18 cellular contexts compared by ENCODE assay signal in the genomic region with DNA sequence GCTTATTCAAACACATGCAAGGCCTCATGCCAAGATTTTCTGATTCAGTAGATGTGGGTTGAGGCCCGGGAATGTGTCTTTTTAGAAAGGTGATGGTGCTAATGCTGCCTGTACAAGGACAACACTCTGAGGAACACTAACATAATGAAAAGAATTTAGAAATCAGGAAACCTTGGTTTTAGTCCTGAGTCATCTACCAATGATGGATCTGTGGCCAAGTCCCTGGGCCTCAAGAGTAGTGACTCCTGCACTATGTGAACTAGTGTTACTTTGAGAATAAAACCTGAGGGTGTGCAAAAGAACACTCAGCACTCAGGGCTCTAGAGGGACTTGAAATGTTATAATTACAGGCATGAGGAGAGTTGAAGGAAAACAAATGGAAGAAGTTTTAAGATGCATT.
DNase-seq lines count a peak whose midpoint lies in the region; ATAC-seq and TF ChIP-seq lines count a peak whose summit lies in the region.
"Had no signal": no experiment of that assay in that cellular context is flagged by ENCODE, and none has a peak within 500 bp of the region (broad histone marks: within the 10 kb centered on the region; RNA-seq: fewer than 3 reads in every experiment).

No MANE protein-coding gene starts in this region.

- TF ChIP-seq CTCF in AG10803 (conservative IDR thresholded peaks at IDR 0.05; ENCODE audit: low read length) = no peak
- no peak for TF ChIP-seq CTCF in epithelial cell of esophagus (IDR thresholded peaks at IDR 0.05; ENCODE audit: insufficient read depth, low read depth, low read length, missing control alignments)
- no peak for TF ChIP-seq CTCF in PC-9 (conservative IDR thresholded peaks at IDR 0.05)
- TF ChIP-seq CTCF in lower leg skin (IDR thresholded peaks at IDR 0.05) = no peak

- no TSS peak for BruUV-seq in PC-9 (replicated peaks; lab: Mats Ljungman, UMichigan)

- H2AFZ ChIP-seq in PC-9 = no peak overlapping the region

- H3K27me3 ChIP-seq in adipocyte (replicated peaks; ENCODE audit: control insufficient read depth, insufficient read depth, low read length) (no peaks in the 10 kb centered on the region), PC-9 (ENCODE audit: insufficient read depth, low read depth) (peaks cover 31% of the 10 kb centered on the region)
- H3K27me3 ChIP-seq: BE2C, Peyer's patch had no signal

- no peak overlapping the region for H3K27ac ChIP-seq in PC-9
- H3K27ac ChIP-seq: Peyer's patch had no signal

- no peaks in the 10 kb centered on the region for H3F3A ChIP-seq in PC-9 (ENCODE audit: insufficient read depth, low read depth)

- ATAC-seq in left ventricle myocardium superior = no peak

- no peaks in the 10 kb centered on the region for H3K9me2 ChIP-seq in PC-9 (ENCODE audit: insufficient read depth)

- CTCF ChIA-PET in PC-9 (lab: Charles Lee) = no interaction called here

- no peaks in the 10 kb centered on the region for H3K79me2 ChIP-seq in PC-9 (ENCODE audit: low read depth)

- DNase-seq in AG10803 (ENCODE audit: low read depth) = peak; percentile 42
- peak; percentile 18 for DNase-seq in adipocyte (ENCODE audit: low read depth)
- DNase-seq in epithelial cell of esophagus (ENCODE audit: low read depth) = peak; percentile 4
- peak; percentile 66 for DNase-seq in skeletal muscle cell (ENCODE audit: low read depth)
- DNase-seq in left ventricle myocardium superior = no peak
- no peak for DNase-seq in stimulated activated CD4-positive, alpha-beta T cell treated with anti-CD3 and anti-CD28 coated beads, Interleukin-1b, Interleukin-23, amount 100 ng/mL, for 48 hours
- DNase-seq in PC-9 = no peak
- DNase-seq in lower leg skin (ENCODE audit: low spot score in 2 of 2) = no peak
- DNase-seq: BE2C, DMS53, GDM1, KBM-7, NCI-H1092 treated with DMSO at 0.1 percent for 48 hours, NCI-H146, NCI-H2029, NCI-H510A treated with DMSO at 0.1 percent for 48 hours, NCI-H748 treated with DMSO at 0.1 percent for 48 hours, Peyer's patch had no signal

- no peak for TF ChIP-seq POLR2A in lower leg skin (IDR thresholded peaks at IDR 0.05)

- H3K4me2 ChIP-seq in PC-9 = no peak overlapping the region

- H3K4me3 ChIP-seq in AG10803 (ENCODE audit: low read length) (no peak overlapping the region), adipocyte (ENCODE audit: low read length) (peak overlapping the region; percentile 10), epithelial cell of esophagus (ENCODE audit: low read length) (no peak overlapping the region), skeletal muscle cell (ENCODE audit: low read depth, low read length) (no peak overlapping the region), PC-9 (no peak overlapping the region), lower leg skin (ENCODE audit: low read depth, poor library complexity, severe bottlenecking) (no peak overlapping the region)
- H3K4me3 ChIP-seq: Peyer's patch had no signal

- WGBS in lower leg skin, 2 donors = 93 to 100% methylated on average over 1 of the region's 1 CpG

- H3K9me3 ChIP-seq in adipocyte (ENCODE audit: control insufficient read depth, low read length) (no peaks in the 10 kb centered on the region), PC-9 (ENCODE audit: insufficient read depth, low read depth) (no peaks in the 10 kb centered on the region)
- H3K9me3 ChIP-seq: BE2C, Peyer's patch had no signal

- no peak overlapping the region for H3K9ac ChIP-seq in adipocyte (ENCODE audit: low read length)

- no peaks in the 10 kb centered on the region for H4K20me1 ChIP-seq in PC-9 (ENCODE audit: insufficient read depth)

- H3K4me1 ChIP-seq in adipocyte (ENCODE audit: control insufficient read depth, insufficient read depth, low read length) (peaks cover 59% of the 10 kb centered on the region), PC-9 (replicated peaks; ENCODE audit: insufficient read depth) (no peaks in the 10 kb centered on the region)
- H3K4me1 ChIP-seq: BE2C, Peyer's patch had no signal

- intact Hi-C loops in left ventricle myocardium superior (cut with micrococcal nuclease) (no loop called here), PC-9 (cut with micrococcal nuclease; ENCODE audit: unreplicated experiment) (no loop called here), lower leg skin (cut with DNase I; ENCODE audit: low total_unique reads) (no loop called here)

- H3K36me3 ChIP-seq in adipocyte (ENCODE audit: control insufficient read depth, insufficient read depth, low read length, severe bottlenecking) (no peaks in the 10 kb centered on the region), PC-9 (ENCODE audit: low read depth) (no peaks in the 10 kb centered on the region)
- H3K36me3 ChIP-seq: BE2C, Peyer's patch had no signal

- POLR2A ChIA-PET in PC-9 (lab: Charles Lee; ENCODE audit: unreplicated experiment) = no interaction called here

Comparison
In these comparisons a context has a peak if more than half of its experiments do, and no peak if none do; other contexts are left out.
1. DNase-seq: peak in AG10803 (single experiment), adipocyte (single experiment), epithelial cell of esophagus (single experiment) and skeletal muscle cell (single experiment); none in left ventricle myocardium superior (single experiment), stimulated activated CD4-positive, alpha-beta T cell treated with anti-CD3 and anti-CD28 coated beads, Interleukin-1b, Interleukin-23, amount 100 ng/mL, for 48 hours (single experiment), PC-9 (0 of 2) and lower leg skin (0 of 2).